ENCODE assay signal across 24 cellular contexts in genomic region chr2:155703917-155704316, GRCh38.
A peak's percentile ranks its signal among the peaks of the same experiment; 100 is the strongest.
DNase-seq lines count a peak whose midpoint lies in the region; TF ChIP-seq lines count a peak whose summit lies in the region.
"Had no signal": no experiment of that assay in that cellular context is flagged by ENCODE, and none has a peak within 500 bp of the region (broad histone marks: within the 10 kb centered on the region; RNA-seq: fewer than 3 reads in every experiment).

No MANE protein-coding gene starts in this region.

- H3K79me2 ChIP-seq in neural cell (replicated peaks; ENCODE audit: insufficient read depth, low read length): no peaks in the 10 kb centered on the region

- H3K9me3 ChIP-seq in neural cell (ENCODE audit: low read length): no peaks in the 10 kb centered on the region
- H3K9me3 ChIP-seq: BE2C, BLaER1 had no signal

- H3K9me2 ChIP-seq in neural cell (ENCODE audit: insufficient read depth, low read length): no peaks in the 10 kb centered on the region

- TF ChIP-seq RAD21 in neural cell (conservative IDR thresholded peaks at IDR 0.05): no peak

- H3K4me2 ChIP-seq in neural cell (ENCODE audit: low read length): no peak overlapping the region
- H3K4me2 ChIP-seq: BLaER1 had no signal

- H3F3A ChIP-seq in neural cell (ENCODE audit: insufficient read depth, low read length, poor library complexity, severe bottlenecking): peaks cover 21% of the 10 kb centered on the region

- peaks cover 11% of the 10 kb centered on the region for H3K27me3 ChIP-seq in neural cell (ENCODE audit: insufficient read depth, low read depth, low read length)
- H3K27me3 ChIP-seq: BE2C, BLaER1 had no signal

- peak; percentile 3 for DNase-seq in NCI-H2029 treated with DMSO at 0.1 percent for 48 hours (lab: John Stamatoyannopoulos, UW)
- no peak for DNase-seq in NCI-H2029 (lab: John Stamatoyannopoulos, UW)
- DNase-seq in NCI-H2171 treated with DMSO at 0.1 percent for 48 hours (lab: John Stamatoyannopoulos, UW): peak; percentile 3
- no peak for DNase-seq in NCI-H2171 (lab: John Stamatoyannopoulos, UW)
- DNase-seq in epithelial cell of esophagus (ENCODE audit: low read depth): peak; percentile 4
- DNase-seq in activated CD4-positive, alpha-beta T cell treated with anti-CD3 and anti-CD28 coated beads, Interleukin-2, amount 50 U/mL, for 48 hours: no peak
- DNase-seq in HK-2 (ENCODE audit: unreplicated experiment): no peak
- DNase-seq: 8988T; ACHN; BE2C; C1 segment of cervical spinal cord; CD4-positive, alpha-beta memory T cell; CD4-positive, CD25-positive, alpha-beta regulatory T cell; CD8-positive, alpha-beta memory T cell; COR-L47; DMS 273 treated with DMSO at 0.1 percent for 48 hours; DMS153; DMS79; DND-41; EL; GDM1 had no signal

- TF ChIP-seq EP300 in neural cell (conservative IDR thresholded peaks at IDR 0.05; ENCODE audit: poor library complexity, severe bottlenecking): peak; percentile 99

- H3K9ac ChIP-seq in neural cell (ENCODE audit: low read length): no peak overlapping the region
- H3K9ac ChIP-seq: BLaER1 had no signal

- no peak overlapping the region for H3K27ac ChIP-seq in neural cell (ENCODE audit: low read length)
- H3K27ac ChIP-seq: BLaER1 had no signal

- H2AFZ ChIP-seq in neural cell (ENCODE audit: low read depth, low read length): no peak overlapping the region

- H3K4me3 ChIP-seq in epithelial cell of esophagus (ENCODE audit: low read length) (no peak overlapping the region), neural cell (ENCODE audit: low read length) (no peak overlapping the region)
- H3K4me3 ChIP-seq: BLaER1, GM12878 had no signal

- TF ChIP-seq CTCF in epithelial cell of esophagus (IDR thresholded peaks at IDR 0.05; ENCODE audit: insufficient read depth, low read depth, low read length, missing control alignments) (no peak), neural cell (IDR thresholded peaks at IDR 0.05; ENCODE audit: poor library complexity, severe bottlenecking) (no peak)

- H4K20me1 ChIP-seq in neural cell (ENCODE audit: insufficient read depth): no peaks in the 10 kb centered on the region
- H4K20me1 ChIP-seq: BLaER1 had no signal

- H3K36me3 ChIP-seq in neural cell (ENCODE audit: insufficient read depth, low read length): no peaks in the 10 kb centered on the region
- H3K36me3 ChIP-seq: BE2C, BLaER1 had no signal

TF ChIP-seq in neural cell, 6 proteins besides CTCF, POLR2A, EP300 and RAD21:
- no peak for TF ChIP-seq MXI1 (conservative IDR thresholded peaks at IDR 0.05; ENCODE audit: poor library complexity, severe bottlenecking)
- peak; percentile 95 for TF ChIP-seq REST (IDR thresholded peaks at IDR 0.05; ENCODE audit: borderline replicate concordance)
- TF ChIP-seq SMC3 (conservative IDR thresholded peaks at IDR 0.05; ENCODE audit: poor library complexity): no peak
- TF ChIP-seq EZH2 (IDR thresholded peaks at IDR 0.05; ENCODE audit: borderline replicate concordance, insufficient read depth, low read length, poor library complexity, severe bottlenecking): no peak
- peak; percentile 99 for TF ChIP-seq POLR2AphosphoS5 (IDR thresholded peaks at IDR 0.05)
- TF ChIP-seq TAF1 (IDR thresholded peaks at IDR 0.05; ENCODE audit: low read depth): peak; percentile 37

Comparison
In these comparisons a context has a peak if more than half of its experiments do, and no peak if none do; other contexts are left out.
1. DNase-seq: peak in NCI-H2029 treated with DMSO at 0.1 percent for 48 hours (single experiment), NCI-H2171 treated with DMSO at 0.1 percent for 48 hours (single experiment) and epithelial cell of esophagus (single experiment); none in NCI-H2029 (single experiment), NCI-H2171 (single experiment), activated CD4-positive, alpha-beta T cell treated with anti-CD3 and anti-CD28 coated beads, Interleukin-2, amount 50 U/mL, for 48 hours (0 of 2) and HK-2 (single experiment).